Comparison of ENCODE assay signal across 12 cellular contexts in genomic region chr5:72380491-72381274, GRCh38.
DNase-seq lines count a peak whose midpoint lies in the region; ATAC-seq and TF ChIP-seq lines count a peak whose summit lies in the region.
"Had no signal": no experiment of that assay in that cellular context is flagged by ENCODE, and none has a peak within 500 bp of the region (broad histone marks: within the 10 kb centered on the region; RNA-seq: fewer than 3 reads in every experiment).

No MANE protein-coding gene starts in this region.

- 91% methylated on average over 7 of the region's 7 CpGs for WGBS in right cardiac atrium
- WGBS in heart right ventricle, 2 donors: 90 to 93% methylated on average over 7 of the region's 7 CpGs
- WGBS in esophagus, 2 donors: 74 to 78% methylated on average over 7 of the region's 7 CpGs
- 92% methylated on average over 7 of the region's 7 CpGs for WGBS in hepatocyte (ENCODE audit: low lambda C conversion rate, missing lambda C conversion rate)

- peaks cover 6% of the 10 kb centered on the region for H3K4me1 ChIP-seq in right cardiac atrium (ENCODE audit: control insufficient read depth, insufficient read depth, low read length)
- peaks cover 7 to 50% (median 18%) of the 10 kb centered on the region in 9 donors for H3K4me1 ChIP-seq in heart right ventricle
- peaks cover 0 to 2% of the 10 kb centered on the region in 2 donors for H3K4me1 ChIP-seq in esophagus (ENCODE audit: control insufficient read depth in 2 of 2, insufficient read depth in 2 of 2, low read length in 1 of 2)
- no peaks in the 10 kb centered on the region for H3K4me1 ChIP-seq in hepatocyte (ENCODE audit: insufficient read depth)

- TF ChIP-seq CTCF in heart right ventricle (IDR thresholded peaks at IDR 0.05) (no peak), hepatocyte (IDR thresholded peaks at IDR 0.05; ENCODE audit: poor library complexity) (no peak)

- intact Hi-C loops in right cardiac atrium (cut with DNase I): no loop called here
- intact Hi-C loops in heart right ventricle (cut with DNase I): no loop called here

- ATAC-seq in right cardiac atrium (no peak), heart right ventricle (no peak), GM21390 (IDR thresholded peaks at IDR 0.05; ENCODE audit: unreplicated experiment) (no peak)

- H3K27ac ChIP-seq in right cardiac atrium (ENCODE audit: low read length) (no peak overlapping the region), heart right ventricle (peak overlapping the region in 1 of 10 donors; percentile 32), esophagus (ENCODE audit: low read depth in 2 of 2, low read length in 1 of 2) (peak overlapping the region; percentile 45 to 50), hepatocyte (no peak overlapping the region)
- H3K27ac ChIP-seq: cardiac muscle cell, upper lobe of left lung had no signal

- DNase-seq in right cardiac atrium (peak in 2 of 3 donors; percentile 47 to 50), heart right ventricle (no peak), NAMALWA (ENCODE audit: low spot score) (peak; percentile 54), hepatocyte (ENCODE audit: low spot score) (no peak)
- DNase-seq in activated naive CD4-positive, alpha-beta T cell treated with Interleukin-2 at 50 U/mL for 16 hours: no peak
- DNase-seq in stimulated activated CD8-positive, alpha-beta memory T cell treated with anti-CD3 and anti-CD28 coated beads, Interleukin-4, amount 100 ng/mL, for 48 hours: no peak
- DNase-seq: HCEC 1CT, NCI-H345 had no signal

- no peak overlapping the region for H2AFZ ChIP-seq in hepatocyte

- H3K4me3 ChIP-seq in right cardiac atrium (ENCODE audit: low read length) (no peak overlapping the region), heart right ventricle (no peak overlapping the region), esophagus (ENCODE audit: low read depth in 1 of 2, low read length in 2 of 2) (no peak overlapping the region), hepatocyte (no peak overlapping the region)
- H3K4me3 ChIP-seq: cardiac muscle cell, upper lobe of left lung had no signal

- no peaks in the 10 kb centered on the region for H3K79me2 ChIP-seq in hepatocyte

- no peak overlapping the region for H3K4me2 ChIP-seq in hepatocyte

- H3K36me3 ChIP-seq in heart right ventricle (no peaks in the 10 kb centered on the region), esophagus (ENCODE audit: control insufficient read depth in 2 of 2, insufficient read depth in 2 of 2, low read length in 1 of 2) (no peaks in the 10 kb centered on the region), hepatocyte (replicated peaks; ENCODE audit: insufficient read depth, low read depth) (no peaks in the 10 kb centered on the region)
- H3K36me3 ChIP-seq: cardiac muscle cell, upper lobe of left lung had no signal

- H4K20me1 ChIP-seq in hepatocyte (ENCODE audit: insufficient read depth, poor library complexity, severe bottlenecking): no peaks in the 10 kb centered on the region

- H3K9me2 ChIP-seq in hepatocyte (replicated peaks; ENCODE audit: insufficient read depth): no peaks in the 10 kb centered on the region

- H3K27me3 ChIP-seq in right cardiac atrium (ENCODE audit: control insufficient read depth, insufficient read depth) (no peaks in the 10 kb centered on the region), heart right ventricle (no peaks in the 10 kb centered on the region), esophagus (ENCODE audit: control insufficient read depth in 1 of 2, insufficient read depth in 2 of 2, low read length in 2 of 2) (no peaks in the 10 kb centered on the region), hepatocyte (no peaks in the 10 kb centered on the region)
- H3K27me3 ChIP-seq: cardiac muscle cell, upper lobe of left lung had no signal

- H3K9me3 ChIP-seq in right cardiac atrium (ENCODE audit: control insufficient read depth, low read length) (no peaks in the 10 kb centered on the region), heart right ventricle (no peaks in the 10 kb centered on the region), esophagus (ENCODE audit: control insufficient read depth in 2 of 2, insufficient read depth in 1 of 2, low read depth in 1 of 2, low read length in 1 of 2) (no peaks in the 10 kb centered on the region), hepatocyte (ENCODE audit: low read depth) (no peaks in the 10 kb centered on the region)
- H3K9me3 ChIP-seq: upper lobe of left lung had no signal

Comparison
In these comparisons a context has a peak if more than half of its experiments do, and no peak if none do; other contexts are left out.
1. DNase-seq: peak in right cardiac atrium (2 of 3) and NAMALWA (single experiment); none in heart right ventricle (0 of 2), hepatocyte (single experiment), activated naive CD4-positive, alpha-beta T cell treated with Interleukin-2 at 50 U/mL for 16 hours (single experiment) and stimulated activated CD8-positive, alpha-beta memory T cell treated with anti-CD3 and anti-CD28 coated beads, Interleukin-4, amount 100 ng/mL, for 48 hours (single experiment).
2. H3K27ac ChIP-seq: peak in esophagus (2 of 2); none in right cardiac atrium (single experiment) and hepatocyte (single experiment).